1 cellular context compared by ENCODE assay signal in the genomic region with DNA sequence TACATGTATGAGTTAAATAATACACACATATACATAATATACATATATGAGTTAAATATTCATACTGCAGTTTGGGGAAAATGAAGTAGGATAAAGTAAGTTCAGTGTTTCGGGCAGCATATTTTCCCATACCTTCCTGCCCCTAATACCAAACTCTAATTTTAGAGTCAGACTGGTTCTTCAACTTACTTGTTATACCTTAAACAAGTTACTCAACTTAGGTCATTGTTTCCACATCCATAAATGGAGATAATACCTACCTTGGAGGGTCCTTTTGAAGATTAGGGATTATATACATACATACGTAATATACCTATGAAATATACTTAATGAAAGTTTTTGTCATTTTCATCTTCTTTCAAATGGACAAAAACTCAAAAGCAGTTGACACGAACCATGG.
TF ChIP-seq lines count a peak whose summit lies in the region.

No MANE protein-coding gene starts in this region.

TF ChIP-seq in HepG2, 621 proteins besides CTCF, POLR2A, EP300 and RAD21:
- TF ChIP-seq HMG20B (CRISPR knock-in tag; conservative IDR thresholded peaks at IDR 0.05) (no peak), ZNF484 (CRISPR knock-in tag; IDR thresholded peaks at IDR 0.05; ENCODE audit: borderline replicate concordance, low read depth) (no peak), TRIM24 (CRISPR knock-in tag; IDR thresholded peaks at IDR 0.05) (no peak), ZNF451 (CRISPR knock-in tag; IDR thresholded peaks at IDR 0.05) (no peak), ETV6 (CRISPR knock-in tag; conservative IDR thresholded peaks at IDR 0.05) (no peak), ZNF17 (CRISPR knock-in tag; IDR thresholded peaks at IDR 0.05) (no peak), KLF6 (CRISPR knock-in tag; IDR thresholded peaks at IDR 0.05) (no peak)
- TF ChIP-seq, protein P1, sequence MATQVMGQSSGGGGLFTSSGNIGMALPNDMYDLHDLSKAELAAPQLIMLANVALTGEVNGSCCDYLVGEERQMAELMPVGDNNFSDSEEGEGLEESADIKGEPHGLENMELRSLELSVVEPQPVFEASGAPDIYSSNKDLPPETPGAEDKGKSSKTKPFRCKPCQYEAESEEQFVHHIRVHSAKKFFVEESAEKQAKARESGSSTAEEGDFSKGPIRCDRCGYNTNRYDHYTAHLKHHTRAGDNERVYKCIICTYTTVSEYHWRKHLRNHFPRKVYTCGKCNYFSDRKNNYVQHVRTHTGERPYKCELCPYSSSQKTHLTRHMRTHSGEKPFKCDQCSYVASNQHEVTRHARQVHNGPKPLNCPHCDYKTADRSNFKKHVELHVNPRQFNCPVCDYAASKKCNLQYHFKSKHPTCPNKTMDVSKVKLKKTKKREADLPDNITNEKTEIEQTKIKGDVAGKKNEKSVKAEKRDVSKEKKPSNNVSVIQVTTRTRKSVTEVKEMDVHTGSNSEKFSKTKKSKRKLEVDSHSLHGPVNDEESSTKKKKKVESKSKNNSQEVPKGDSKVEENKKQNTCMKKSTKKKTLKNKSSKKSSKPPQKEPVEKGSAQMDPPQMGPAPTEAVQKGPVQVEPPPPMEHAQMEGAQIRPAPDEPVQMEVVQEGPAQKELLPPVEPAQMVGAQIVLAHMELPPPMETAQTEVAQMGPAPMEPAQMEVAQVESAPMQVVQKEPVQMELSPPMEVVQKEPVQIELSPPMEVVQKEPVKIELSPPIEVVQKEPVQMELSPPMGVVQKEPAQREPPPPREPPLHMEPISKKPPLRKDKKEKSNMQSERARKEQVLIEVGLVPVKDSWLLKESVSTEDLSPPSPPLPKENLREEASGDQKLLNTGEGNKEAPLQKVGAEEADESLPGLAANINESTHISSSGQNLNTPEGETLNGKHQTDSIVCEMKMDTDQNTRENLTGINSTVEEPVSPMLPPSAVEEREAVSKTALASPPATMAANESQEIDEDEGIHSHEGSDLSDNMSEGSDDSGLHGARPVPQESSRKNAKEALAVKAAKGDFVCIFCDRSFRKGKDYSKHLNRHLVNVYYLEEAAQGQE (IDR thresholded peaks at IDR 0.05; ENCODE audit: borderline replicate concordance in 1 of 2, low read depth in 1 of 2, low read length in 2 of 2) = no peak
- TF ChIP-seq, protein P2, sequence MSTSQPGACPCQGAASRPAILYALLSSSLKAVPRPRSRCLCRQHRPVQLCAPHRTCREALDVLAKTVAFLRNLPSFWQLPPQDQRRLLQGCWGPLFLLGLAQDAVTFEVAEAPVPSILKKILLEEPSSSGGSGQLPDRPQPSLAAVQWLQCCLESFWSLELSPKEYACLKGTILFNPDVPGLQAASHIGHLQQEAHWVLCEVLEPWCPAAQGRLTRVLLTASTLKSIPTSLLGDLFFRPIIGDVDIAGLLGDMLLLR (CRISPR knock-in tag; IDR thresholded peaks at IDR 0.05) = no peak
TF ChIP-seq in HepG2: peak in this region for 0.
